25 cellular contexts compared by ENCODE assay signal in genomic region chr16:15483857-15484256, GRCh38. TPM values are rescaled to one million over a fixed set of nuclear protein-coding genes. Genes with fewer than 3 reads are reported as not detected.
DNase-seq lines count a peak whose midpoint lies in the region; ATAC-seq lines count a peak whose summit lies in the region.
"Had no signal": no experiment of that assay in that cellular context is flagged by ENCODE, and none has a peak within 500 bp of the region (broad histone marks: within the 10 kb centered on the region; RNA-seq: fewer than 3 reads in every experiment).

No MANE protein-coding gene starts in this region.

- CTCF ChIA-PET in activated CD8-positive, alpha-beta memory T cell treated with anti-CD3 and anti-CD28 coated beads, Interleukin-2, amount 10 ng/mL, durations not matched to agents 7 days and 5 days (lab: Charles Lee): no interaction called here

- H3K79me2 ChIP-seq in Karpas-422 (ENCODE audit: low read length): no peaks in the 10 kb centered on the region

- no peaks in the 10 kb centered on the region for H3K9me3 Mint-ChIP-seq in activated CD8-positive, alpha-beta memory T cell treated with anti-CD3 and anti-CD28 coated beads, Interleukin-2, amount 10 ng/mL, durations not matched to agents 7 days and 5 days (ENCODE audit: low read depth)
- H3K9me3 Mint-ChIP-seq in stimulated activated naive B cell treated with anti-CD40 and anti-IgM and Interleukin-4, amounts not matched to agents 10 μg/mL and 1 μg/mL and 100 μg/mL, for 72 hours: no peaks in the 10 kb centered on the region
- H3K9me3 Mint-ChIP-seq: activated naive CD4-positive, alpha-beta T cell treated with anti-CD3 and anti-CD28 coated beads, Interleukin-2, amount 50 U/mL, for 24 hours; activated T-helper 2 cell treated with anti-CD3 and anti-CD28 coated beads, Interferon-gamma antibody, Interleukin-2, Interleukin-4, amounts not matched to agents 10 μg/mL and 5 μg/mL and 100 μg/mL, durations not matched to agents 14 hours and 24 hours and 36 hours; CD4-positive, CD25-positive, alpha-beta regulatory T cell; GM23338; HFFc6 had no signal

- H3K4me1 Mint-ChIP-seq in activated CD8-positive, alpha-beta memory T cell treated with anti-CD3 and anti-CD28 coated beads, Interleukin-2, amount 10 ng/mL, durations not matched to agents 7 days and 5 days: peaks cover 8% of the 10 kb centered on the region
- H3K4me1 Mint-ChIP-seq in stimulated activated naive B cell treated with anti-CD40 and anti-IgM and Interleukin-4, amounts not matched to agents 10 μg/mL and 1 μg/mL and 100 μg/mL, for 72 hours: peaks cover 11 to 31% of the 10 kb centered on the region in 2 donors

- H3K36me3 Mint-ChIP-seq in activated CD8-positive, alpha-beta memory T cell treated with anti-CD3 and anti-CD28 coated beads, Interleukin-2, amount 10 ng/mL, durations not matched to agents 7 days and 5 days: no peaks in the 10 kb centered on the region
- peaks cover 0 to 7% of the 10 kb centered on the region in 2 donors for H3K36me3 Mint-ChIP-seq in stimulated activated naive B cell treated with anti-CD40 and anti-IgM and Interleukin-4, amounts not matched to agents 10 μg/mL and 1 μg/mL and 100 μg/mL, for 72 hours
- H3K36me3 Mint-ChIP-seq: CD4-positive, CD25-positive, alpha-beta regulatory T cell had no signal

- H3K4me3 ChIP-seq in Karpas-422 (ENCODE audit: low read length): no peak overlapping the region
- H3K4me3 ChIP-seq: breast epithelium, GM23338, skin epidermis, transverse colon had no signal

- H3K27me3 Mint-ChIP-seq in activated CD8-positive, alpha-beta memory T cell treated with anti-CD3 and anti-CD28 coated beads, Interleukin-2, amount 10 ng/mL, durations not matched to agents 7 days and 5 days: no peaks in the 10 kb centered on the region
- no peaks in the 10 kb centered on the region for H3K27me3 Mint-ChIP-seq in stimulated activated naive B cell treated with anti-CD40 and anti-IgM and Interleukin-4, amounts not matched to agents 10 μg/mL and 1 μg/mL and 100 μg/mL, for 72 hours
- H3K27me3 Mint-ChIP-seq: activated naive CD4-positive, alpha-beta T cell treated with anti-CD3 and anti-CD28 coated beads, Interleukin-2, amount 50 U/mL, for 24 hours; CD4-positive, CD25-positive, alpha-beta regulatory T cell had no signal

- no peaks in the 10 kb centered on the region for H3K9me2 ChIP-seq in Karpas-422 (replicated peaks; ENCODE audit: insufficient read depth, low read length)

- H4K20me1 ChIP-seq in Karpas-422 (ENCODE audit: insufficient read depth, low read depth, low read length): no peaks in the 10 kb centered on the region

- no peak overlapping the region for H3K9ac ChIP-seq in Karpas-422 (ENCODE audit: low read length)

- H3K4me3 Mint-ChIP-seq in activated CD8-positive, alpha-beta memory T cell treated with anti-CD3 and anti-CD28 coated beads, Interleukin-2, amount 10 ng/mL, durations not matched to agents 7 days and 5 days: no peak overlapping the region
- H3K4me3 Mint-ChIP-seq in stimulated activated naive B cell treated with anti-CD40 and anti-IgM and Interleukin-4, amounts not matched to agents 10 μg/mL and 1 μg/mL and 100 μg/mL, for 72 hours: no peak overlapping the region
- H3K4me3 Mint-ChIP-seq: activated naive CD4-positive, alpha-beta T cell treated with anti-CD3 and anti-CD28 coated beads, Interleukin-2, amount 50 U/mL, for 24 hours; CD4-positive, CD25-positive, alpha-beta regulatory T cell; GM23338; HFFc6 had no signal

- no peaks in the 10 kb centered on the region for H3K9me3 ChIP-seq in Karpas-422 (ENCODE audit: low read length)
- H3K9me3 ChIP-seq: breast epithelium, transverse colon had no signal

- no peak overlapping the region for H3K4me2 ChIP-seq in Karpas-422 (ENCODE audit: low read depth, low read length, poor library complexity, severe bottlenecking)
- H3K4me2 ChIP-seq: GM23338 had no signal

- no peak for ATAC-seq in activated CD8-positive, alpha-beta memory T cell treated with anti-CD3 and anti-CD28 coated beads, Interleukin-2, amount 10 ng/mL, durations not matched to agents 7 days and 5 days
- ATAC-seq in stimulated activated naive B cell treated with anti-CD40 and anti-IgM and Interleukin-4, amounts not matched to agents 10 μg/mL and 1 μg/mL and 100 μg/mL, for 72 hours (replicated peaks): peak; percentile 18 to 38
- ATAC-seq: GM23338, left lobe of liver had no signal

- H3K27me3 ChIP-seq in Karpas-422 (ENCODE audit: low read length): no peaks in the 10 kb centered on the region
- H3K27me3 ChIP-seq: breast epithelium, transverse colon had no signal

- no peak overlapping the region for H2AFZ ChIP-seq in Karpas-422 (ENCODE audit: low read length)
- H2AFZ ChIP-seq: GM23338 had no signal

- peaks cover 7% of the 10 kb centered on the region for H3K4me1 ChIP-seq in Karpas-422 (ENCODE audit: low read length)

- H3K27ac ChIP-seq in Karpas-422 (ENCODE audit: low read length): no peak overlapping the region
- H3K27ac ChIP-seq: breast epithelium, skin epidermis, transverse colon had no signal

- peak; percentile 10 for DNase-seq in activated CD8-positive, alpha-beta memory T cell treated with anti-CD3 and anti-CD28 coated beads, Interleukin-2, amount 50 U/mL, for 48 hours
- DNase-seq in activated CD8-positive, alpha-beta memory T cell treated with anti-CD3 and anti-CD28 coated beads, Interleukin-2, amount 10 ng/mL, durations not matched to agents 7 days and 5 days: no peak
- DNase-seq in Karpas-422 (peak; percentile 67), SKM-1 (lab: John Stamatoyannopoulos, UW; ENCODE audit: unreplicated experiment) (peak; percentile 12), DMS114 treated with DMSO at 0.1 percent for 48 hours (lab: John Stamatoyannopoulos, UW; ENCODE audit: unreplicated experiment) (no peak), Kasumi-1 (lab: John Stamatoyannopoulos, UW) (no peak)
- DNase-seq in stimulated activated naive B cell treated with anti-CD40 and anti-IgM and Interleukin-4, amounts not matched to agents 10 μg/mL and 1 μg/mL and 100 μg/mL, for 72 hours: no peak
- DNase-seq: activated CD4-positive, alpha-beta T cell treated with anti-CD3 and anti-CD28 coated beads, Interleukin-2, amount 50 U/mL, for 4 hours; amygdala; CD4-positive, CD25-positive, alpha-beta regulatory T cell; EL; HFFc6; NCI-H1105 treated with DMSO at 0.1 percent for 48 hours; NCI-H1930; NCI-H226; NCI-H774; nucleus accumbens; Right ventricle myocardium superior; transverse colon had no signal

- H3K27ac Mint-ChIP-seq in activated CD8-positive, alpha-beta memory T cell treated with anti-CD3 and anti-CD28 coated beads, Interleukin-2, amount 10 ng/mL, durations not matched to agents 7 days and 5 days: no peak overlapping the region
- H3K27ac Mint-ChIP-seq in stimulated activated naive B cell treated with anti-CD40 and anti-IgM and Interleukin-4, amounts not matched to agents 10 μg/mL and 1 μg/mL and 100 μg/mL, for 72 hours: no peak overlapping the region
- H3K27ac Mint-ChIP-seq: activated naive CD4-positive, alpha-beta T cell treated with anti-CD3 and anti-CD28 coated beads, Interleukin-2, amount 50 U/mL, for 24 hours; activated T-helper 2 cell treated with anti-CD3 and anti-CD28 coated beads, Interferon-gamma antibody, Interleukin-2, Interleukin-4, amounts not matched to agents 10 μg/mL and 5 μg/mL and 100 μg/mL, durations not matched to agents 14 hours and 24 hours and 36 hours; CD4-positive, CD25-positive, alpha-beta regulatory T cell; GM23338; HFFc6 had no signal

- H3K36me3 ChIP-seq in Karpas-422 (ENCODE audit: insufficient read depth, low read length): no peaks in the 10 kb centered on the region
- H3K36me3 ChIP-seq: breast epithelium, transverse colon had no signal

RNA-seq across cellular contexts. Expression of gene BMERB1, which starts 49.5 kb away (rescaled TPM):
- 10 to 100 TPM in 1 of 2 experiments, 1 to 10 TPM in 1; 4.5 to 11.9 TPM for total RNA-seq in activated CD8-positive, alpha-beta memory T cell treated with anti-CD3 and anti-CD28 coated beads, Interleukin-2, amount 10 ng/mL, durations not matched to agents 7 days and 5 days
- total RNA-seq in Karpas-422 (2014; rRNA removed; shearing (Covaris generic); ENCODE audit: low replicate concordance): 0.22 TPM in 1 of 2 replicates, not detected in the other

Comparison
In these comparisons a context has a peak if more than half of its experiments do, and no peak if none do; other contexts are left out.
1. DNase-seq: peak in activated CD8-positive, alpha-beta memory T cell treated with anti-CD3 and anti-CD28 coated beads, Interleukin-2, amount 50 U/mL, for 48 hours (single experiment), Karpas-422 (single experiment) and SKM-1 (single experiment); none in activated CD8-positive, alpha-beta memory T cell treated with anti-CD3 and anti-CD28 coated beads, Interleukin-2, amount 10 ng/mL, durations not matched to agents 7 days and 5 days (single experiment), stimulated activated naive B cell treated with anti-CD40 and anti-IgM and Interleukin-4, amounts not matched to agents 10 μg/mL and 1 μg/mL and 100 μg/mL, for 72 hours (single experiment), DMS114 treated with DMSO at 0.1 percent for 48 hours (single experiment) and Kasumi-1 (0 of 2).